In the genomic region with DNA sequence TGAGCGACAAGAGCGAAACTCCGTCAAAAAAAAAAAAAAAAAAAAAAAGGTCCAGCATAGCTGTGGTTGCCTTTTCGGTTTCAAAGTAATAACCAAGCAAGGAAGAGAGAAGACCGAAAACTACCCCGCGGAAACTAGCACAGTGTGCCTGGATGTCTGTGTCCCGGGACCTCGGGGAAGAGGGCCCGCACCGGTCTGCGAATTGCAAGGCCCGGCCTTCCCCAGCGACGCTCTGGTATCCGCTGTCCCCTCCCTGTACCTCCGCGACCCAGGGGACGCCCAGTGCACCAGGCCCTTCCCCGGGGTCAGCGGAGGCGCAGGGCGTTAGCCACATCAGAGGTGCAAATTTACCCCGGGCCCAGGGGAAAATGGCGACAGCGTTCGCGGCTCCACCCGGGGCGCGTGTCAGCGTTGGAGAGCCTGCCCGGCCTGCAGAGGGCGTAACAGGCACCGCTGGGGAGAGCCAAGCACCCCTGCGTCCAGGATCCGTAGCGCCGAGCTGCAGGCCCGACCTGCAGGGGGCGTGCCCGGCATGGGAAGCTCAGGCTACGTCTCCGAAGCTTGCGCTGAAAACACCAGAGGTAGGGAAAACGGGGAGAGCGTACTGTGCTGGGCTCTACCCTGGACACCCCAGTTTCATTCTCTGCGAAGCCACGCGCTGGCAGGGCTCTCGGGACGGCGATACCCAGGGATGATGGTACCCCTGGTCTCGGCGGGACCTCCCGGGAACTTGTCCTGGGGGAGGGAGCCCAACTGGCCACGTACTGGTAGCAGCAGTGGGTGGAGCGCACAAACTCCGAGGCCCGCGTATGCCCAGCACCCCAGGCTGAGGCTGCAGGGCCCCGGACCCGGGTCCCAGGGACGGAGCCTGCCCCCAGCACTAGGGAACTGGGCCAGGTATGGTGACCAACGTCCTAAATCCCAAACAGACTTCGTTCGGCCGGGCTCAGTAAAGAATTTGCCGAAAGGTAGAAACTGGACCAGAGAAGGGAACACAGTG, we compare ENCODE assay signal across 11 cellular contexts. TPM values are rescaled to one million over a fixed set of nuclear protein-coding genes. Genes with fewer than 3 reads are reported as not detected.
DNase-seq lines count a peak whose midpoint lies in the region; ATAC-seq, FAIRE-seq and TF ChIP-seq lines count a peak whose summit lies in the region.
"Had no signal": no experiment of that assay in that cellular context is flagged by ENCODE, and none has a peak within 500 bp of the region (broad histone marks: within the 10 kb centered on the region; RNA-seq: fewer than 3 reads in every experiment).

No MANE protein-coding gene starts in this region.

- peaks cover 32% of the 10 kb centered on the region for H3K4me1 Mint-ChIP-seq in nephron progenitor cell

- no peaks in the 10 kb centered on the region for H3K27me3 ChIP-seq in Panc1 (ENCODE audit: control insufficient read depth, insufficient read depth, low read length)
- H3K27me3 ChIP-seq in esophagus squamous epithelium, result peaks cover 0 to 80% (median 9%) of the 10 kb centered on the region in 4 donors

- CTCF ChIA-PET in Panc1 (lab: Charles Lee), result interaction anchor here (0.7 kb wide), 1 partner anchor 825 kb away, joined by 4 read pairs; no protein-coding TSS in a partner anchor

- peaks cover 92% of the 10 kb centered on the region for H3K27me3 Mint-ChIP-seq in nephron progenitor cell (ENCODE audit: low read depth, poor library complexity)

- no peak for FAIRE-seq in GM12892 (lab: Jason Lieb, UNC)

- WGBS in esophagus squamous epithelium, 2 donors, result 41 to 52% methylated on average over 10 to 16 of the region's 69 CpGs

- peak; percentile 29 for DNase-seq in AG10803 (ENCODE audit: low read depth)
- no peak for DNase-seq in Panc1 (ENCODE audit: low read depth, low spot score)
- DNase-seq in esophagus squamous epithelium (lab: John Stamatoyannopoulos, UW), result no peak
- no peak for DNase-seq in nephron progenitor cell
- no peak for DNase-seq in midbrain (lab: John Stamatoyannopoulos, UW)
- DNase-seq in GM12892 (ENCODE audit: insufficient read length), result no peak
- DNase-seq in NCI-H1417 treated with DMSO at 0.1 percent for 48 hours (lab: John Stamatoyannopoulos, UW), result no peak
- DNase-seq: activated naive CD8-positive, alpha-beta T cell treated with anti-CD3 and anti-CD28 coated beads for 36 hours had no signal

- H3K4me3 ChIP-seq in AG10803 (ENCODE audit: low read length), result no peak overlapping the region; the same call in 1 of the 2 replicates
- H3K4me3 ChIP-seq in Panc1 (ENCODE audit: low read depth in 2 of 2, low read length in 2 of 2), result no peak overlapping the region
- H3K4me3 ChIP-seq in esophagus squamous epithelium, result peak overlapping the region; percentile 9 to 38 (median 28)

- no TSS peak for BruUV-seq in Panc1 (replicated peaks; lab: Mats Ljungman, UMichigan)

- intact Hi-C loops in Panc1 (cut with micrococcal nuclease; ENCODE audit: unreplicated experiment) (no loop called here), esophagus squamous epithelium (cut with DNase I) (no loop called here)

- in situ Hi-C loops in Panc1 (cut with HindIII; ENCODE audit: low pct_unique_long_range_greater_than_20kb, low sequenced_read_pairs), result no loop called here

- ATAC-seq in Panc1 (no peak), GM21390 (IDR thresholded peaks at IDR 0.05; ENCODE audit: unreplicated experiment) (no peak)

- H3K27ac Mint-ChIP-seq in nephron progenitor cell, result no peak overlapping the region
- H3K27ac Mint-ChIP-seq: activated naive CD8-positive, alpha-beta T cell treated with anti-CD3 and anti-CD28 coated beads for 36 hours had no signal

- POLR2A ChIA-PET in Panc1 (lab: Charles Lee), result no interaction called here

- H3K27ac ChIP-seq in Panc1 (ENCODE audit: low read length), result no peak overlapping the region
- H3K27ac ChIP-seq in esophagus squamous epithelium, result no peak overlapping the region

- TF ChIP-seq CTCF in AG10803 (conservative IDR thresholded peaks at IDR 0.05; ENCODE audit: low read length) (peak; percentile 42), Panc1 (IDR thresholded peaks at IDR 0.05) (peak; percentile 15; the same call in 1 of the 2 replicates), esophagus squamous epithelium (IDR thresholded peaks at IDR 0.05) (peak in 5 of 6 experiments; percentile 18 to 74 (median 38)), nephron progenitor cell (IDR thresholded peaks at IDR 0.05) (peak; percentile 56)

- no peak overlapping the region for H3K4me3 Mint-ChIP-seq in nephron progenitor cell

- H3K9me3 Mint-ChIP-seq in nephron progenitor cell, result peaks cover 8% of the 10 kb centered on the region

- no peaks in the 10 kb centered on the region for H3K9me3 ChIP-seq in Panc1 (ENCODE audit: control insufficient read depth, insufficient read depth, low read depth, low read length)
- H3K9me3 ChIP-seq in esophagus squamous epithelium, result no peaks in the 10 kb centered on the region

- H3K36me3 ChIP-seq in Panc1 (ENCODE audit: control insufficient read depth, insufficient read depth, low read length), result no peaks in the 10 kb centered on the region
- no peaks in the 10 kb centered on the region for H3K36me3 ChIP-seq in esophagus squamous epithelium

- H3K4me1 ChIP-seq in Panc1 (ENCODE audit: control insufficient read depth, insufficient read depth, low read length), result no peaks in the 10 kb centered on the region
- peaks cover 0 to 23% (median 4%) of the 10 kb centered on the region in 3 donors for H3K4me1 ChIP-seq in esophagus squamous epithelium

- H3K36me3 Mint-ChIP-seq in nephron progenitor cell (ENCODE audit: low read depth), result no peaks in the 10 kb centered on the region

- TF ChIP-seq POLR2A in esophagus squamous epithelium (IDR thresholded peaks at IDR 0.05) (no peak), GM12892 (IDR thresholded peaks at IDR 0.05; ENCODE audit: low read depth, low read length) (no peak)

RNA-seq across cellular contexts. Expression of gene NKX6-1, which starts 16.2 kb away (rescaled TPM):
- total RNA-seq in Panc1 (2021; ENCODE audit: unreplicated experiment) (1.1 TPM), esophagus squamous epithelium (10 to 100 TPM in 1 of 4 donors, 1 to 10 TPM in 1, under 1 TPM in 2; 0.66 to 10.5 (median 2.0) TPM)
- polyA plus RNA-seq in Panc1 (2012; ENCODE audit: insufficient read length), result 0.74 TPM
- not detected for polyA plus RNA-seq in GM12892 (2012; ENCODE audit: missing spikeins)
- total RNA-seq: activated naive CD8-positive, alpha-beta T cell treated with anti-CD3 and anti-CD28 coated beads for 36 hours; G401; T-helper 1 cell treated with Interleukin-12 subunit alpha and Interleukin-12 subunit beta and Interleukin-4 antibody, amounts not matched to agents 30 ng/mL and 1 ng/mL, for 36 hours had no signal

Comparison
In these comparisons a context has a peak if more than half of its experiments do, and no peak if none do; other contexts are left out.
1. H3K4me3 ChIP-seq: peak in esophagus squamous epithelium (4 of 4); none in AG10803 (single experiment) and Panc1 (0 of 2).
2. Peak in every context shown above with its lines, with median percentiles within 50 percentile points of each other: CTCF ChIP-seq.